Comparison of ENCODE assay signal across 1 cellular context in the genomic region with DNA sequence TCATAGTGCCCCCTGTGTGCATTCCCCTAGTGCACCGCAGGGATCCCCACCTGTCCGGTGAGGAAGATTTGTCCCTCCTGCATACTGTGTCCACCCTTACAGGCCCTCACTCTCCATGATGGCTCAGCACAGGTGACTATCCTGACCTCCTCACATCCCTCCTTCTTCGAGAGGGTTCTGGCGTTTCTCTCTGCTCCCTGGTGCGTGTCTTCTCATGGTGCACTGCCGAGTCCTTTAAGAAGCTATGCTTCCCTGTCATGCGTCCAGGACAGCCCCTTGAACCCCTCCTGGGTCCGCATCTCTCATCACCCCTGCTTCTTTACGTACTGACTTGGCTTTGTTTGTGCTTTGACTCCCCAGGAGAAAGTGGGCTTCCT.
TF ChIP-seq lines count a peak whose summit lies in the region.

No MANE protein-coding gene starts in this region.

TF ChIP-seq in IMR-90, 13 proteins besides CTCF, POLR2A, EP300 and RAD21:
- TF ChIP-seq, protein P1, sequence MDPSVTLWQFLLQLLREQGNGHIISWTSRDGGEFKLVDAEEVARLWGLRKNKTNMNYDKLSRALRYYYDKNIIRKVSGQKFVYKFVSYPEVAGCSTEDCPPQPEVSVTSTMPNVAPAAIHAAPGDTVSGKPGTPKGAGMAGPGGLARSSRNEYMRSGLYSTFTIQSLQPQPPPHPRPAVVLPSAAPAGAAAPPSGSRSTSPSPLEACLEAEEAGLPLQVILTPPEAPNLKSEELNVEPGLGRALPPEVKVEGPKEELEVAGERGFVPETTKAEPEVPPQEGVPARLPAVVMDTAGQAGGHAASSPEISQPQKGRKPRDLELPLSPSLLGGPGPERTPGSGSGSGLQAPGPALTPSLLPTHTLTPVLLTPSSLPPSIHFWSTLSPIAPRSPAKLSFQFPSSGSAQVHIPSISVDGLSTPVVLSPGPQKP (IDR thresholded peaks at IDR 0.05; ENCODE audit: borderline replicate concordance, low read depth, low read length): no peak
- TF ChIP-seq RCOR1 (IDR thresholded peaks at IDR 0.05; ENCODE audit: insufficient replicate concordance, low read length) (no peak), MXI1 (IDR thresholded peaks at IDR 0.05; ENCODE audit: borderline replicate concordance, low read depth, low read length) (no peak), MAZ (IDR thresholded peaks at IDR 0.05; ENCODE audit: borderline replicate concordance, low read depth, low read length) (no peak), NFE2L2 (IDR thresholded peaks at IDR 0.05; ENCODE audit: low read depth, low read length) (no peak), FOS (IDR thresholded peaks at IDR 0.05; ENCODE audit: low read depth, low read length) (no peak), SMC3 (IDR thresholded peaks at IDR 0.05; ENCODE audit: low read depth, low read length) (no peak), CEBPB (IDR thresholded peaks at IDR 0.05; ENCODE audit: low read depth, low read length) (no peak), MAFK (IDR thresholded peaks at IDR 0.05; ENCODE audit: low read depth, low read length) (no peak), RFX5 (IDR thresholded peaks at IDR 0.05; ENCODE audit: low read depth, low read length) (no peak), CHD1 (IDR thresholded peaks at IDR 0.05; ENCODE audit: low read depth, low read length) (no peak), BHLHE40 (IDR thresholded peaks at IDR 0.05; ENCODE audit: low read depth, low read length) (no peak)
- TF ChIP-seq, protein P2, sequence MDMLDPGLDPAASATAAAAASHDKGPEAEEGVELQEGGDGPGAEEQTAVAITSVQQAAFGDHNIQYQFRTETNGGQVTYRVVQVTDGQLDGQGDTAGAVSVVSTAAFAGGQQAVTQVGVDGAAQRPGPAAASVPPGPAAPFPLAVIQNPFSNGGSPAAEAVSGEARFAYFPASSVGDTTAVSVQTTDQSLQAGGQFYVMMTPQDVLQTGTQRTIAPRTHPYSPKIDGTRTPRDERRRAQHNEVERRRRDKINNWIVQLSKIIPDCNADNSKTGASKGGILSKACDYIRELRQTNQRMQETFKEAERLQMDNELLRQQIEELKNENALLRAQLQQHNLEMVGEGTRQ (IDR thresholded peaks at IDR 0.05; ENCODE audit: low read depth, low read length): no peak
